8 cellular contexts compared by ENCODE assay signal in the genomic region with DNA sequence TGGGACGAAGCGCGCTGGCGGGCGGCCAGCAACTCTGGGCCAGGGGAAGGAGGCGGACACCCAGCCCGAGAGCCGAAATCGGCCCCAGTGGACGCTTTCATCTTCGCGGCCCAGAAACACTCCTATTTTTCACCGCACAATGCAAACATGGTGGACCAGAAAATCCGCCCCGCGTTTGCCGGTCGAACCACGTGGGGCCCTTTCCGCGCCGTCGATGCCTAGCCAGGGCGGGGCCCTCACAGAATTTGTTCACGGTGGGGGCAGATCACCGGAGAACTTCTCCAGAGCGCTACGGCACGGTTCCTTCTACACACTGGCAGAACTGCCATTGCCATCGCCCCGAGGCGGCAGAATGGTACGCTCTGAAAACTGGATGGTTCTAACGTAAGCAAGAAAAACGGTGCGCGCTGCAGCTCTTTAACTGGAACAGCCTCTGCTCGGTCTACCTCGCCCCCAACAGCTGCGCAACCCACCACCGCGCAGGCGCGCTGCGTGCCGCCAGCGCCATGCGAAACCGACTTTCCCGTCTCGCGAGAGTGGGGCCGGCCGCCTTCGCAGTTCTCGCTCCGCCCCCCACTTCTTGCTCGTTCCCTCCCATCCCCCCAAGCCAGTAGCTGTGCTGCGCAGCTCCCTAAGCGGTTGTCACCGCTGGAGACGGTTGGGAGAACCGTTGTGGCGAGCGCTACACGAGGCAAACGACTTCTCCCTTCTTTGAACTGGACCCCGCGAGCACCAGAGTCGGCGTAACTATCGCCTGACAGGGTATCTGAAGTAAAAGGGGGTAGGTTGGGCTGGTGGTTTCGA. TPM values are rescaled to one million over a fixed set of nuclear protein-coding genes. Genes with fewer than 3 reads are reported as not detected.
A peak's percentile ranks its signal among the peaks of the same experiment; 100 is the strongest.
DNase-seq lines count a peak whose midpoint lies in the region; ATAC-seq and TF ChIP-seq lines count a peak whose summit lies in the region.

A gene with protein sequence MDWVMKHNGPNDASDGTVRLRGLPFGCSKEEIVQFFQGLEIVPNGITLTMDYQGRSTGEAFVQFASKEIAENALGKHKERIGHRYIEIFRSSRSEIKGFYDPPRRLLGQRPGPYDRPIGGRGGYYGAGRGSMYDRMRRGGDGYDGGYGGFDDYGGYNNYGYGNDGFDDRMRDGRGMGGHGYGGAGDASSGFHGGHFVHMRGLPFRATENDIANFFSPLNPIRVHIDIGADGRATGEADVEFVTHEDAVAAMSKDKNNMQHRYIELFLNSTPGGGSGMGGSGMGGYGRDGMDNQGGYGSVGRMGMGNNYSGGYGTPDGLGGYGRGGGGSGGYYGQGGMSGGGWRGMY (plus strand): TSS at position 610 of the 804 bp plus-strand sequence. CDS start 5,158 bp downstream, outside the sequence.

- intact Hi-C loops in psoas muscle (cut with DNase I), result loop anchor here (10.0 kb wide), 1 partner anchor 257 kb away; a partner anchor contains a TSS

- ATAC-seq in GM18505 (IDR thresholded peaks at IDR 0.05; ENCODE audit: unreplicated experiment), result peak; percentile 80
- ATAC-seq in HG02970 (IDR thresholded peaks at IDR 0.05; ENCODE audit: low FRiP score, unreplicated experiment), result peak; percentile 84
- ATAC-seq in psoas muscle, result peak; percentile 90 to 94 (median 92)

- TF ChIP-seq POLR2A in GM18505 (IDR thresholded peaks at IDR 0.05; ENCODE audit: borderline replicate concordance, extremely low read depth, insufficient read depth, insufficient read length), result peak; percentile 99

- H3K27me3 ChIP-seq in right atrium auricular region (no peaks in the 10 kb centered on the region), psoas muscle (ENCODE audit: insufficient read depth in 3 of 3, low read length in 2 of 3) (no peaks in the 10 kb centered on the region)

- peaks cover 0 to 37% of the 10 kb centered on the region in 2 donors for H3K4me1 ChIP-seq in right atrium auricular region
- H3K4me1 ChIP-seq in psoas muscle, result peaks cover 33% of the 10 kb centered on the region
- no peaks in the 10 kb centered on the region for H3K4me1 ChIP-seq in urinary bladder (ENCODE audit: insufficient read depth)

- 0 to 1% (median 0%) methylated on average over 68 to 73 of the region's 73 CpGs for WGBS in psoas muscle, 3 donors
- under 1% methylated on average over 73 of the region's 73 CpGs for WGBS in urinary bladder

- DNase-seq in NCI-H187 treated with DMSO at 0.1 percent for 48 hours (lab: John Stamatoyannopoulos, UW), result peak; percentile 56
- DNase-seq in T-helper 2 cell, result peak; percentile 96 to 99 (median 97)
- DNase-seq in right atrium auricular region (ENCODE audit: low spot score), result peak; percentile 97
- DNase-seq in psoas muscle, result peak; percentile 98 to 99

- H3K9me3 ChIP-seq in right atrium auricular region (no peaks in the 10 kb centered on the region), psoas muscle (no peaks in the 10 kb centered on the region)

- H3K27ac ChIP-seq in angular gyrus (ENCODE audit: low read depth, low read length) (peak within 1 kb of the TSS; percentile 98), right atrium auricular region (peak within 1 kb of the TSS; percentile 99), psoas muscle (peak within 1 kb of the TSS; percentile 95), urinary bladder (ENCODE audit: low read depth) (peak within 1 kb of the TSS; percentile 98)

- no peaks in the 10 kb centered on the region for H3K36me3 ChIP-seq in right atrium auricular region
- H3K36me3 ChIP-seq in psoas muscle (ENCODE audit: insufficient read depth in 1 of 2, low read depth in 1 of 2), result no peaks in the 10 kb centered on the region
- H3K36me3 ChIP-seq in urinary bladder (ENCODE audit: insufficient read depth), result no peaks in the 10 kb centered on the region

- H3K4me3 ChIP-seq in right atrium auricular region (peak within 1 kb of the TSS; percentile 89 to 94), psoas muscle (peak within 1 kb of the TSS; percentile 93), urinary bladder (ENCODE audit: low read depth, low read length) (peak within 1 kb of the TSS; percentile 78)

- TF ChIP-seq CTCF in right atrium auricular region (IDR thresholded peaks at IDR 0.05) (no peak), psoas muscle (IDR thresholded peaks at IDR 0.05) (no peak)

RNA-seq across cellular contexts. Expression of the gene that starts here (rescaled TPM):
- total RNA-seq in right atrium auricular region (10 to 100 TPM; 29.7 to 34.8 TPM), psoas muscle (100 to 1,000 TPM in 1 of 4 donors, 10 to 100 TPM in 3; 73.1 to 102 (median 88.2) TPM), urinary bladder (54.2 TPM)
- polyA plus RNA-seq in psoas muscle (100 to 1,000 TPM; 107 to 180 (median 171) TPM), urinary bladder (209 TPM)

Comparison
In these comparisons a context has a peak if more than half of its experiments do, and no peak if none do; other contexts are left out.
1. Peak in every context shown above with its lines: DNase-seq, ATAC-seq, H3K4me3 ChIP-seq and H3K27ac ChIP-seq.